1 cellular context compared by ENCODE assay signal in genomic region chr3:186534113-186534669, GRCh38.
A peak's percentile ranks its signal among the peaks of the same experiment; 100 is the strongest.
TF ChIP-seq lines count a peak whose summit lies in the region.

No MANE protein-coding gene starts in this region.

TF ChIP-seq in GM12878, 131 proteins besides CTCF, POLR2A, EP300 and RAD21 (continued from another document and continues in another):
- TF ChIP-seq SKIL (IDR thresholded peaks at IDR 0.05; ENCODE audit: low read depth, poor library complexity, severe bottlenecking) (peak; percentile 95), RB1 (IDR thresholded peaks at IDR 0.05; ENCODE audit: borderline replicate concordance) (no peak), ZNF217 (IDR thresholded peaks at IDR 0.05) (no peak), MEF2A (IDR thresholded peaks at IDR 0.05; ENCODE audit: insufficient read depth, low read depth, low read length) (peak; percentile 74; the same call in 1 of the 2 replicates), SMC3 (IDR thresholded peaks at IDR 0.05; ENCODE audit: borderline replicate concordance, low read length) (no peak), ZNF207 (IDR thresholded peaks at IDR 0.05; ENCODE audit: borderline replicate concordance) (no peak), PML (IDR thresholded peaks at IDR 0.05; ENCODE audit: low read length) (peak; percentile 69), ZZZ3 (IDR thresholded peaks at IDR 0.05; ENCODE audit: control insufficient read depth, insufficient read length, low read depth) (no peak), ZNF384 (IDR thresholded peaks at IDR 0.05; ENCODE audit: borderline replicate concordance, low read depth, low read length) (peak; percentile 80), SMAD1 (IDR thresholded peaks at IDR 0.05; ENCODE audit: low read depth, partially characterized antibody) (no peak), JUNB (IDR thresholded peaks at IDR 0.05) (peak; percentile 82), REST (IDR thresholded peaks at IDR 0.05; ENCODE audit: low read depth, low read length) (no peak), DPF2 (IDR thresholded peaks at IDR 0.05) (peak; percentile 85; the same call in 1 of the 2 replicates), BCL11A (IDR thresholded peaks at IDR 0.05; ENCODE audit: low read depth, low read length) (peak; percentile 56; the same call in 1 of the 2 replicates), SUZ12 (IDR thresholded peaks at IDR 0.05; ENCODE audit: unreplicated experiment) (no peak), CBFB (IDR thresholded peaks at IDR 0.05; ENCODE audit: low read depth) (peak; percentile 60; the same call in 1 of the 2 replicates), STAT3 (IDR thresholded peaks at IDR 0.05; ENCODE audit: low read depth, low read length) (no peak), RBBP5 (conservative IDR thresholded peaks at IDR 0.05) (no peak), POU2F2 (IDR thresholded peaks at IDR 0.05; ENCODE audit: borderline replicate concordance, low read depth, low read length) (0 out of 3 replicates have a peak, but pooled peaks have one; percentile 33), HDAC6 (IDR thresholded peaks at IDR 0.05; ENCODE audit: unreplicated experiment) (no peak), CBX3 (IDR thresholded peaks at IDR 0.05; ENCODE audit: borderline replicate concordance, low read depth) (no peak), TCF3 (IDR thresholded peaks at IDR 0.05; ENCODE audit: borderline replicate concordance, insufficient read depth, low read depth, low read length) (no peak), RCOR1 (conservative IDR thresholded peaks at IDR 0.05; ENCODE audit: low read depth, low read length) (0 out of 2 replicates have a peak, but pooled peaks have one; percentile 66), CREB1 (IDR thresholded peaks at IDR 0.05; ENCODE audit: low read depth) (peak; percentile 63; the same call in 1 of the 2 replicates), TCF7 (IDR thresholded peaks at IDR 0.05; ENCODE audit: borderline replicate concordance) (peak; percentile 92), ZNF592 (IDR thresholded peaks at IDR 0.05) (no peak), YBX1 (IDR thresholded peaks at IDR 0.05) (no peak), ZSCAN29 (IDR thresholded peaks at IDR 0.05) (no peak), ZBED1 (IDR thresholded peaks at IDR 0.05; ENCODE audit: borderline replicate concordance) (peak; percentile 80), HDAC2 (IDR thresholded peaks at IDR 0.05) (no peak), RUNX3 (IDR thresholded peaks at IDR 0.05; ENCODE audit: low read length) (peak; percentile 88), POLR2AphosphoS5 (IDR thresholded peaks at IDR 0.05; ENCODE audit: low read length) (no peak), SIN3A (IDR thresholded peaks at IDR 0.05; ENCODE audit: low read depth, low read length) (no peak), SPI1 (IDR thresholded peaks at IDR 0.05; ENCODE audit: borderline replicate concordance, insufficient read depth, low read depth, low read length) (peak; percentile 92), SREBF2 (IDR thresholded peaks at IDR 0.05; ENCODE audit: low read length) (no peak), FOXK2 (IDR thresholded peaks at IDR 0.05) (no peak), EZH2 (IDR thresholded peaks at IDR 0.05; ENCODE audit: borderline replicate concordance, control insufficient read depth, low read depth, low read length) (no peak), WRNIP1 (IDR thresholded peaks at IDR 0.05; ENCODE audit: borderline replicate concordance, low read depth, low read length) (no peak), SMARCA5 (IDR thresholded peaks at IDR 0.05) (0 out of 2 replicates have a peak, but pooled peaks have one; percentile 23)
- TF ChIP-seq, protein P1, sequence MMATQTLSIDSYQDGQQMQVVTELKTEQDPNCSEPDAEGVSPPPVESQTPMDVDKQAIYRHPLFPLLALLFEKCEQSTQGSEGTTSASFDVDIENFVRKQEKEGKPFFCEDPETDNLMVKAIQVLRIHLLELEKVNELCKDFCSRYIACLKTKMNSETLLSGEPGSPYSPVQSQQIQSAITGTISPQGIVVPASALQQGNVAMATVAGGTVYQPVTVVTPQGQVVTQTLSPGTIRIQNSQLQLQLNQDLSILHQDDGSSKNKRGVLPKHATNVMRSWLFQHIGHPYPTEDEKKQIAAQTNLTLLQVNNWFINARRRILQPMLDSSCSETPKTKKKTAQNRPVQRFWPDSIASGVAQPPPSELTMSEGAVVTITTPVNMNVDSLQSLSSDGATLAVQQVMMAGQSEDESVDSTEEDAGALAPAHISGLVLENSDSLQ (IDR thresholded peaks at IDR 0.05) = peak; percentile 94
- TF ChIP-seq, protein P2, sequence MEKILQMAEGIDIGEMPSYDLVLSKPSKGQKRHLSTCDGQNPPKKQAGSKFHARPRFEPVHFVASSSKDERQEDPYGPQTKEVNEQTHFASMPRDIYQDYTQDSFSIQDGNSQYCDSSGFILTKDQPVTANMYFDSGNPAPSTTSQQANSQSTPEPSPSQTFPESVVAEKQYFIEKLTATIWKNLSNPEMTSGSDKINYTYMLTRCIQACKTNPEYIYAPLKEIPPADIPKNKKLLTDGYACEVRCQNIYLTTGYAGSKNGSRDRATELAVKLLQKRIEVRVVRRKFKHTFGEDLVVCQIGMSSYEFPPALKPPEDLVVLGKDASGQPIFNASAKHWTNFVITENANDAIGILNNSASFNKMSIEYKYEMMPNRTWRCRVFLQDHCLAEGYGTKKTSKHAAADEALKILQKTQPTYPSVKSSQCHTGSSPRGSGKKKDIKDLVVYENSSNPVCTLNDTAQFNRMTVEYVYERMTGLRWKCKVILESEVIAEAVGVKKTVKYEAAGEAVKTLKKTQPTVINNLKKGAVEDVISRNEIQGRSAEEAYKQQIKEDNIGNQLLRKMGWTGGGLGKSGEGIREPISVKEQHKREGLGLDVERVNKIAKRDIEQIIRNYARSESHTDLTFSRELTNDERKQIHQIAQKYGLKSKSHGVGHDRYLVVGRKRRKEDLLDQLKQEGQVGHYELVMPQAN (conservative IDR thresholded peaks at IDR 0.05) = no peak
- TF ChIP-seq, protein P3, sequence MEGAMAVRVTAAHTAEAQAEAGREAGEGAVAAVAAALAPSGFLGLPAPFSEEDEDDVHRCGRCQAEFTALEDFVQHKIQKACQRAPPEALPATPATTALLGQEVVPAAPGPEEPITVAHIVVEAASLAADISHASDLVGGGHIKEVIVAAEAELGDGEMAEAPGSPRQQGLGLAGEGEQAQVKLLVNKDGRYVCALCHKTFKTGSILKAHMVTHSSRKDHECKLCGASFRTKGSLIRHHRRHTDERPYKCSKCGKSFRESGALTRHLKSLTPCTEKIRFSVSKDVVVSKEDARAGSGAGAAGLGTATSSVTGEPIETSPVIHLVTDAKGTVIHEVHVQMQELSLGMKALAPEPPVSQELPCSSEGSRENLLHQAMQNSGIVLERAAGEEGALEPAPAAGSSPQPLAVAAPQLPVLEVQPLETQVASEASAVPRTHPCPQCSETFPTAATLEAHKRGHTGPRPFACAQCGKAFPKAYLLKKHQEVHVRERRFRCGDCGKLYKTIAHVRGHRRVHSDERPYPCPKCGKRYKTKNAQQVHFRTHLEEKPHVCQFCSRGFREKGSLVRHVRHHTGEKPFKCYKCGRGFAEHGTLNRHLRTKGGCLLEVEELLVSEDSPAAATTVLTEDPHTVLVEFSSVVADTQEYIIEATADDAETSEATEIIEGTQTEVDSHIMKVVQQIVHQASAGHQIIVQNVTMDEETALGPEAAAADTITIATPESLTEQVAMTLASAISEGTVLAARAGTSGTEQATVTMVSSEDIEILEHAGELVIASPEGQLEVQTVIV (IDR thresholded peaks at IDR 0.05; ENCODE audit: borderline replicate concordance, partially characterized antibody) = peak; percentile 76
- TF ChIP-seq, protein P4, sequence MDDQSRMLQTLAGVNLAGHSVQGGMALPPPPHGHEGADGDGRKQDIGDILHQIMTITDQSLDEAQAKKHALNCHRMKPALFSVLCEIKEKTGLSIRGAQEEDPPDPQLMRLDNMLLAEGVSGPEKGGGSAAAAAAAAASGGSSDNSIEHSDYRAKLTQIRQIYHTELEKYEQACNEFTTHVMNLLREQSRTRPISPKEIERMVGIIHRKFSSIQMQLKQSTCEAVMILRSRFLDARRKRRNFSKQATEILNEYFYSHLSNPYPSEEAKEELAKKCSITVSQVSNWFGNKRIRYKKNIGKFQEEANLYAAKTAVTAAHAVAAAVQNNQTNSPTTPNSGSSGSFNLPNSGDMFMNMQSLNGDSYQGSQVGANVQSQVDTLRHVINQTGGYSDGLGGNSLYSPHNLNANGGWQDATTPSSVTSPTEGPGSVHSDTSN (IDR thresholded peaks at IDR 0.05; ENCODE audit: insufficient replicate concordance, low read depth, low read length) = peak; percentile 45
- TF ChIP-seq, protein P5, sequence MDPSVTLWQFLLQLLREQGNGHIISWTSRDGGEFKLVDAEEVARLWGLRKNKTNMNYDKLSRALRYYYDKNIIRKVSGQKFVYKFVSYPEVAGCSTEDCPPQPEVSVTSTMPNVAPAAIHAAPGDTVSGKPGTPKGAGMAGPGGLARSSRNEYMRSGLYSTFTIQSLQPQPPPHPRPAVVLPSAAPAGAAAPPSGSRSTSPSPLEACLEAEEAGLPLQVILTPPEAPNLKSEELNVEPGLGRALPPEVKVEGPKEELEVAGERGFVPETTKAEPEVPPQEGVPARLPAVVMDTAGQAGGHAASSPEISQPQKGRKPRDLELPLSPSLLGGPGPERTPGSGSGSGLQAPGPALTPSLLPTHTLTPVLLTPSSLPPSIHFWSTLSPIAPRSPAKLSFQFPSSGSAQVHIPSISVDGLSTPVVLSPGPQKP (IDR thresholded peaks at IDR 0.05; ENCODE audit: low read depth, low read length) = no peak
- TF ChIP-seq, protein P6, sequence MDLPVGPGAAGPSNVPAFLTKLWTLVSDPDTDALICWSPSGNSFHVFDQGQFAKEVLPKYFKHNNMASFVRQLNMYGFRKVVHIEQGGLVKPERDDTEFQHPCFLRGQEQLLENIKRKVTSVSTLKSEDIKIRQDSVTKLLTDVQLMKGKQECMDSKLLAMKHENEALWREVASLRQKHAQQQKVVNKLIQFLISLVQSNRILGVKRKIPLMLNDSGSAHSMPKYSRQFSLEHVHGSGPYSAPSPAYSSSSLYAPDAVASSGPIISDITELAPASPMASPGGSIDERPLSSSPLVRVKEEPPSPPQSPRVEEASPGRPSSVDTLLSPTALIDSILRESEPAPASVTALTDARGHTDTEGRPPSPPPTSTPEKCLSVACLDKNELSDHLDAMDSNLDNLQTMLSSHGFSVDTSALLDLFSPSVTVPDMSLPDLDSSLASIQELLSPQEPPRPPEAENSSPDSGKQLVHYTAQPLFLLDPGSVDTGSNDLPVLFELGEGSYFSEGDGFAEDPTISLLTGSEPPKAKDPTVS (IDR thresholded peaks at IDR 0.05; ENCODE audit: low read depth, low read length) = no peak
